In genomic region chr17:76136276-76137025, GRCh38 we compare ENCODE assay signal across 21 cellular contexts. TPM values are rescaled to one million over a fixed set of nuclear protein-coding genes. Genes with fewer than 3 reads are reported as not detected.
DNase-seq lines count a peak whose midpoint lies in the region; ATAC-seq and TF ChIP-seq lines count a peak whose summit lies in the region.
"Had no signal": no experiment of that assay in that cellular context is flagged by ENCODE, and none has a peak within 500 bp of the region (broad histone marks: within the 10 kb centered on the region; RNA-seq: fewer than 3 reads in every experiment).

No MANE protein-coding gene starts in this region.

- no peak overlapping the region for H2AFZ ChIP-seq in smooth muscle cell (ENCODE audit: low read depth)

- no peaks in the 10 kb centered on the region for H4K20me1 ChIP-seq in smooth muscle cell (ENCODE audit: low read depth)

- no peaks in the 10 kb centered on the region for H3K36me3 ChIP-seq in iPS-15b (ENCODE audit: control insufficient read depth, insufficient read depth, low read length)
- H3K36me3 ChIP-seq in smooth muscle cell (ENCODE audit: low read depth), result no peaks in the 10 kb centered on the region
- H3K36me3 ChIP-seq: ovary, upper lobe of left lung had no signal

- DNase-seq in natural killer cell treated with Interleukin-12 subunit alpha and Interleukin-12 subunit beta and Interleukin-15 and Interleukin-18, amount 100 ng/mL, for 72 hours (ENCODE audit: low spot score), result peak; percentile 58
- DNase-seq in natural killer cell, result no peak
- peak; percentile 12 for DNase-seq in NCI-H526 treated with DMSO at 0.1 percent for 48 hours (lab: John Stamatoyannopoulos, UW)
- DNase-seq in stimulated activated effector memory CD8-positive, alpha-beta T cell treated with anti-CD3 and anti-CD28 coated beads, Interleukin-12 subunit alpha, Interleukin-12 subunit beta, amount 100 ng/mL, for 72 hours (ENCODE audit: low spot score in 2 of 2), result no peak
- DNase-seq in SKM-1 treated with dmso at 0.1 percent for 144 hours (lab: John Stamatoyannopoulos, UW; ENCODE audit: unreplicated experiment), result no peak
- no peak for DNase-seq in smooth muscle cell (lab: John Stamatoyannopoulos, UW; ENCODE audit: unreplicated experiment)
- DNase-seq: activated CD4-positive, alpha-beta T cell treated with anti-CD3 and anti-CD28 coated beads, Interleukin-2, amount 10 ng/mL, durations not matched to agents 24 days and 14 days; effector memory CD8-positive, alpha-beta T cell; EL; left ventricle myocardium superior; mucosa of descending colon; NCI-H1105 treated with DMSO at 0.1 percent for 48 hours; ovary; RPMI8226; stimulated activated CD4-positive, alpha-beta T cell treated with anti-CD3 and anti-CD28 coated beads, Interleukin-1b, Interleukin-23, amount 100 ng/mL, for 48 hours; upper lobe of left lung had no signal

- TF ChIP-seq CTCF in natural killer cell (IDR thresholded peaks at IDR 0.05) (no peak), smooth muscle cell (IDR thresholded peaks at IDR 0.05; ENCODE audit: borderline replicate concordance, insufficient read depth, poor library complexity, severe bottlenecking) (no peak)

- intact Hi-C loops in natural killer cell (cut with micrococcal nuclease), result no loop called here

- WGBS in smooth muscle cell (ENCODE audit: low lambda C conversion rate), result 31% methylated on average over 16 of the region's 16 CpGs

- H3F3A ChIP-seq in smooth muscle cell (ENCODE audit: low read depth), result no peaks in the 10 kb centered on the region

- H3K36me3 Mint-ChIP-seq in natural killer cell treated with Interleukin-12 subunit alpha and Interleukin-12 subunit beta and Interleukin-15 and Interleukin-18, amount 100 ng/mL, for 72 hours, result no peaks in the 10 kb centered on the region
- no peaks in the 10 kb centered on the region for H3K36me3 Mint-ChIP-seq in natural killer cell
- peaks cover 9% of the 10 kb centered on the region for H3K36me3 Mint-ChIP-seq in stimulated activated effector memory CD8-positive, alpha-beta T cell treated with anti-CD3 and anti-CD28 coated beads, Interleukin-12 subunit alpha, Interleukin-12 subunit beta, amount 100 ng/mL, for 72 hours

- H3K4me3 Mint-ChIP-seq in natural killer cell treated with Interleukin-12 subunit alpha and Interleukin-12 subunit beta and Interleukin-15 and Interleukin-18, amount 100 ng/mL, for 72 hours, result no peak overlapping the region
- no peak overlapping the region for H3K4me3 Mint-ChIP-seq in natural killer cell
- H3K4me3 Mint-ChIP-seq in stimulated activated effector memory CD8-positive, alpha-beta T cell treated with anti-CD3 and anti-CD28 coated beads, Interleukin-12 subunit alpha, Interleukin-12 subunit beta, amount 100 ng/mL, for 72 hours, result no peak overlapping the region
- H3K4me3 Mint-ChIP-seq: activated CD4-positive, alpha-beta T cell treated with anti-CD3 and anti-CD28 coated beads, Interleukin-2, amount 10 ng/mL, durations not matched to agents 24 days and 14 days; stimulated activated naive CD8-positive, alpha-beta T cell treated with anti-CD3 and anti-CD28 coated beads, Interleukin-15, Interleukin-2, amounts not matched to agents 100 ng/mL and 50 ng/mL, for 24 hours had no signal

- no peak overlapping the region for H3K27ac Mint-ChIP-seq in natural killer cell treated with Interleukin-12 subunit alpha and Interleukin-12 subunit beta and Interleukin-15 and Interleukin-18, amount 100 ng/mL, for 72 hours
- no peak overlapping the region for H3K27ac Mint-ChIP-seq in natural killer cell
- peak overlapping the region; percentile 56 for H3K27ac Mint-ChIP-seq in stimulated activated effector memory CD8-positive, alpha-beta T cell treated with anti-CD3 and anti-CD28 coated beads, Interleukin-12 subunit alpha, Interleukin-12 subunit beta, amount 100 ng/mL, for 72 hours
- H3K27ac Mint-ChIP-seq: activated CD4-positive, alpha-beta T cell treated with anti-CD3 and anti-CD28 coated beads, Interleukin-2, amount 10 ng/mL, durations not matched to agents 24 days and 14 days; stimulated activated naive CD8-positive, alpha-beta T cell treated with anti-CD3 and anti-CD28 coated beads, Interleukin-15, Interleukin-2, amounts not matched to agents 100 ng/mL and 50 ng/mL, for 24 hours had no signal

- H3K79me2 ChIP-seq in smooth muscle cell (ENCODE audit: low read depth), result no peaks in the 10 kb centered on the region

- ATAC-seq in natural killer cell treated with Interleukin-12 subunit alpha and Interleukin-12 subunit beta and Interleukin-15 and Interleukin-18, amount 100 ng/mL, for 72 hours, result no peak
- no peak for ATAC-seq in natural killer cell
- ATAC-seq in stimulated activated effector memory CD8-positive, alpha-beta T cell treated with anti-CD3 and anti-CD28 coated beads, Interleukin-12 subunit alpha, Interleukin-12 subunit beta, amount 100 ng/mL, for 72 hours, result no peak
- no peak for ATAC-seq in GM19463 (IDR thresholded peaks at IDR 0.05; ENCODE audit: unreplicated experiment)
- ATAC-seq: effector memory CD8-positive, alpha-beta T cell; left ventricle myocardium superior; mucosa of descending colon; sciatic nerve had no signal

- H3K4me3 ChIP-seq in iPS-15b (ENCODE audit: low read depth, low read length) (peak overlapping the region; percentile 46), smooth muscle cell (no peak overlapping the region)
- H3K4me3 ChIP-seq: mucosa of descending colon, ovary, upper lobe of left lung had no signal

- no peaks in the 10 kb centered on the region for H3K9me3 Mint-ChIP-seq in natural killer cell treated with Interleukin-12 subunit alpha and Interleukin-12 subunit beta and Interleukin-15 and Interleukin-18, amount 100 ng/mL, for 72 hours
- H3K9me3 Mint-ChIP-seq in natural killer cell, result no peaks in the 10 kb centered on the region
- H3K9me3 Mint-ChIP-seq in stimulated activated effector memory CD8-positive, alpha-beta T cell treated with anti-CD3 and anti-CD28 coated beads, Interleukin-12 subunit alpha, Interleukin-12 subunit beta, amount 100 ng/mL, for 72 hours, result no peaks in the 10 kb centered on the region
- H3K9me3 Mint-ChIP-seq: activated CD4-positive, alpha-beta T cell treated with anti-CD3 and anti-CD28 coated beads, Interleukin-2, amount 10 ng/mL, durations not matched to agents 24 days and 14 days; effector memory CD8-positive, alpha-beta T cell; stimulated activated naive CD8-positive, alpha-beta T cell treated with anti-CD3 and anti-CD28 coated beads, Interleukin-15, Interleukin-2, amounts not matched to agents 100 ng/mL and 50 ng/mL, for 24 hours had no signal

- H3K27me3 ChIP-seq in iPS-15b (ENCODE audit: control insufficient read depth, insufficient read depth, low read length) (peaks cover 59% of the 10 kb centered on the region), smooth muscle cell (ENCODE audit: low read depth) (peaks cover 96% of the 10 kb centered on the region)

- H3K4me1 Mint-ChIP-seq in natural killer cell treated with Interleukin-12 subunit alpha and Interleukin-12 subunit beta and Interleukin-15 and Interleukin-18, amount 100 ng/mL, for 72 hours (ENCODE audit: low read depth in 2 of 2), result peaks cover 6 to 9% of the 10 kb centered on the region in 2 donors
- H3K4me1 Mint-ChIP-seq in natural killer cell, result peaks cover 3 to 26% of the 10 kb centered on the region in 2 donors
- peaks cover 31% of the 10 kb centered on the region for H3K4me1 Mint-ChIP-seq in stimulated activated effector memory CD8-positive, alpha-beta T cell treated with anti-CD3 and anti-CD28 coated beads, Interleukin-12 subunit alpha, Interleukin-12 subunit beta, amount 100 ng/mL, for 72 hours

- H3K9ac ChIP-seq in iPS-15b (ENCODE audit: low read depth, low read length) (no peak overlapping the region), smooth muscle cell (ENCODE audit: low read depth) (no peak overlapping the region)

- H3K9me3 ChIP-seq in iPS-15b (ENCODE audit: control insufficient read depth, insufficient read depth, low read length) (no peaks in the 10 kb centered on the region), smooth muscle cell (replicated peaks; ENCODE audit: low read depth) (no peaks in the 10 kb centered on the region)
- H3K9me3 ChIP-seq: mucosa of descending colon, ovary, upper lobe of left lung had no signal

- H3K27me3 Mint-ChIP-seq in natural killer cell treated with Interleukin-12 subunit alpha and Interleukin-12 subunit beta and Interleukin-15 and Interleukin-18, amount 100 ng/mL, for 72 hours, result peaks cover 0 to 4% of the 10 kb centered on the region in 2 donors
- H3K27me3 Mint-ChIP-seq in natural killer cell (ENCODE audit: low read depth in 2 of 2), result peaks cover 0 to 7% of the 10 kb centered on the region in 2 donors

- H3K4me2 ChIP-seq in smooth muscle cell, result no peak overlapping the region

- H3K27ac ChIP-seq in smooth muscle cell (ENCODE audit: low read depth), result no peak overlapping the region
- H3K27ac ChIP-seq: ovary, upper lobe of left lung had no signal

- peaks cover 31% of the 10 kb centered on the region for H3K4me1 ChIP-seq in iPS-15b (ENCODE audit: control insufficient read depth, insufficient read depth, low read length)
- H3K4me1 ChIP-seq in smooth muscle cell (ENCODE audit: low read depth), result peaks cover 46% of the 10 kb centered on the region

RNA-seq across cellular contexts. Expression of gene FOXJ1, which starts 4.6 kb away (rescaled TPM):
- total RNA-seq in natural killer cell treated with Interleukin-12 subunit alpha and Interleukin-12 subunit beta and Interleukin-15 and Interleukin-18, amount 100 ng/mL, for 72 hours, result under 1 TPM; 0.48 to 0.95 TPM
- total RNA-seq in natural killer cell (under 1 TPM; 0.21 to 0.93 (median 0.36) TPM), smooth muscle cell (not detected in 2 replicates)
- not detected in 2 replicates for polyA plus RNA-seq in smooth muscle cell
- total RNA-seq: left ventricle myocardium superior had no signal

RNA-seq across cellular contexts. Expression of gene EXOC7, which starts 32.9 kb away (rescaled TPM):
- 100 to 1,000 TPM; 134 to 163 TPM for total RNA-seq in natural killer cell treated with Interleukin-12 subunit alpha and Interleukin-12 subunit beta and Interleukin-15 and Interleukin-18, amount 100 ng/mL, for 72 hours
- total RNA-seq in natural killer cell (100 to 1,000 TPM; 130 to 149 (median 142) TPM), smooth muscle cell (49.8 and 59.1 TPM in 2 replicates)
- polyA plus RNA-seq in smooth muscle cell, result 70.3 and 90.8 TPM in 2 replicates

RNA-seq across cellular contexts. Expression of gene ZACN, which starts 57.5 kb away (rescaled TPM):
- 1 to 10 TPM in 1 of 2 donors, under 1 TPM in 1; 0.52 to 1.4 TPM for total RNA-seq in natural killer cell treated with Interleukin-12 subunit alpha and Interleukin-12 subunit beta and Interleukin-15 and Interleukin-18, amount 100 ng/mL, for 72 hours
- total RNA-seq in natural killer cell, result under 1 TPM; 0.28 to 0.80 (median 0.50) TPM
- not detected in 2 replicates for total RNA-seq in smooth muscle cell
- polyA plus RNA-seq in smooth muscle cell, result 1.7 and 3.4 TPM in 2 replicates
- total RNA-seq: glomerular endothelial cell, left ventricle myocardium superior, sciatic nerve, upper lobe of left lung had no signal

Comparison
In these comparisons a context has a peak if more than half of its experiments do, and no peak if none do; other contexts are left out.
1. DNase-seq: peak in natural killer cell treated with Interleukin-12 subunit alpha and Interleukin-12 subunit beta and Interleukin-15 and Interleukin-18, amount 100 ng/mL, for 72 hours (single experiment) and NCI-H526 treated with DMSO at 0.1 percent for 48 hours (single experiment); none in natural killer cell (single experiment), stimulated activated effector memory CD8-positive, alpha-beta T cell treated with anti-CD3 and anti-CD28 coated beads, Interleukin-12 subunit alpha, Interleukin-12 subunit beta, amount 100 ng/mL, for 72 hours (0 of 2), SKM-1 treated with dmso at 0.1 percent for 144 hours (single experiment) and smooth muscle cell (single experiment).